ENCODE assay signal across 17 cellular contexts in the genomic region with DNA sequence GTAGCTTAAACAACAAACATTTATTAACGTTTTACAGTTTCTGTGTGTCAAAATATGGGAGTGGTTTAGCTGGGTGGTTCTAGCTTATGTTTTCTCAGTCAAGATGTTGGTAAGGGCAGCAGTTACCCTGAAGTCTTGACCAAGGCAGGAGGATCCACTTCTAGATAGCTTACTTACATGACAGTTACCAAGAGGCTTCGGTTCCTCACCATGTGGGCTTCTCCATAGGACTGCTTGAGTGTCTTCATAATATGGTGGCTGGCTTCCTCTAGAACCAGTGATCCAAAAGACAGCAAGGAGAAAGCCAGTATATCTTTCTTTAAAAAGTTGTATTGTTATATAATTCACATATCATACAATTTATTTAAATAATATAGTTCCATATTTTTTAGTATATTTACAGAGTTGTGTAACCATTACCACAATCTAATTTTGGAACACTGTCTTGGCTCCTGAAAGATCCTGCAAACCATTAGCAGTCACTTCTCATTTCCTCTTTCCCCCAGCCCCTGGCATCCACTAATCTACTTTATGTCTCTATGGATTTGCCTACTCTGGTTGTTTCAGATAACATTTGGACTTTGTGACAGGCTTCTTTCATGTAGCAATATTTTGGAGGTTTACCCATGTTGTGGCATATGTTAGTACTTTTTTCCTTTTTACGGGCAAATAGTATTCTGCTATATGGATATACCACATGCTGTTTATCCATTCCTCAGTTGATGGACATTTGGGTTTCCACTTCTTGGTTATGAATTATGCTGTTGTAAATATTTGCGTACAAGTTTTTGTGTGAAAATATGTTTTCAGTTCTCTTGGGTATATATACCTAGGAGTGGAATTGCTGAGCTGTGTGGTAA. TPM values are rescaled to one million over a fixed set of nuclear protein-coding genes. Genes with fewer than 3 reads are reported as not detected.
DNase-seq lines count a peak whose midpoint lies in the region; ATAC-seq, FAIRE-seq and TF ChIP-seq lines count a peak whose summit lies in the region.
"Had no signal": no experiment of that assay in that cellular context is flagged by ENCODE, and none has a peak within 500 bp of the region (broad histone marks: within the 10 kb centered on the region; RNA-seq: fewer than 3 reads in every experiment).

No MANE protein-coding gene starts in this region.

- H3K9me3 ChIP-seq in skeletal muscle satellite cell (replicated peaks; ENCODE audit: low read length): no peaks in the 10 kb centered on the region

- DNase-seq in activated CD8-positive, alpha-beta T cell treated with anti-CD3 and anti-CD28 coated beads, Interleukin-2, amount 10 ng/mL, durations not matched to agents 7 days and 5 days: peak; percentile 1
- DNase-seq in activated CD8-positive, alpha-beta T cell treated with anti-CD3 and anti-CD28 coated beads for 36 hours: no peak
- DNase-seq in RPMI8226: peak; percentile 53
- peak; percentile 31 for DNase-seq in fibroblast of gingiva (ENCODE audit: low read depth)
- no peak for DNase-seq in activated gamma-delta T cell (lab: John Stamatoyannopoulos, UW)
- DNase-seq in urothelium cell line (ENCODE audit: low spot score): no peak
- DNase-seq in NCI-H2029 treated with DMSO at 0.1 percent for 48 hours (lab: John Stamatoyannopoulos, UW): no peak
- DNase-seq: 8988T; amygdala; H9; head of caudate nucleus; kidney; NCI-H1105 treated with DMSO at 0.1 percent for 48 hours; stimulated activated naive B cell treated with anti-CD40 and anti-IgM and Interleukin-4, amounts not matched to agents 10 μg/mL and 1 μg/mL and 100 μg/mL, for 72 hours; trophoblast cell had no signal

- peaks cover 39% of the 10 kb centered on the region for H3K36me3 Mint-ChIP-seq in activated CD8-positive, alpha-beta T cell treated with anti-CD3 and anti-CD28 coated beads, Interleukin-2, amount 10 ng/mL, durations not matched to agents 7 days and 5 days (ENCODE audit: low read depth)
- H3K36me3 Mint-ChIP-seq in activated CD8-positive, alpha-beta T cell treated with anti-CD3 and anti-CD28 coated beads for 36 hours (ENCODE audit: low read depth): peaks cover 34% of the 10 kb centered on the region

- no peak for ATAC-seq in activated CD8-positive, alpha-beta T cell treated with anti-CD3 and anti-CD28 coated beads, Interleukin-2, amount 10 ng/mL, durations not matched to agents 7 days and 5 days
- ATAC-seq in activated CD8-positive, alpha-beta T cell treated with anti-CD3 and anti-CD28 coated beads for 36 hours: no peak
- ATAC-seq: stimulated activated naive B cell treated with anti-CD40 and anti-IgM and Interleukin-4, amounts not matched to agents 10 μg/mL and 1 μg/mL and 100 μg/mL, for 72 hours had no signal

- H3K9ac ChIP-seq in skeletal muscle satellite cell (ENCODE audit: low read depth, low read length): peak overlapping the region; percentile 23

- peak overlapping the region; percentile 24 for H3K4me3 ChIP-seq in skeletal muscle satellite cell (ENCODE audit: low read length)
- H3K4me3 ChIP-seq: skin epidermis had no signal

- peaks cover 35% of the 10 kb centered on the region for H3K4me1 ChIP-seq in skeletal muscle satellite cell (ENCODE audit: control insufficient read depth, insufficient read depth, low read length)

- no peaks in the 10 kb centered on the region for H3K27me3 ChIP-seq in skeletal muscle satellite cell (ENCODE audit: control insufficient read depth, insufficient read depth, low read length)

- no peaks in the 10 kb centered on the region for H3K27me3 Mint-ChIP-seq in activated CD8-positive, alpha-beta T cell treated with anti-CD3 and anti-CD28 coated beads, Interleukin-2, amount 10 ng/mL, durations not matched to agents 7 days and 5 days (ENCODE audit: low read depth)
- no peaks in the 10 kb centered on the region for H3K27me3 Mint-ChIP-seq in activated CD8-positive, alpha-beta T cell treated with anti-CD3 and anti-CD28 coated beads for 36 hours
- H3K27me3 Mint-ChIP-seq: stimulated activated naive B cell treated with anti-CD40 and anti-IgM and Interleukin-4, amounts not matched to agents 10 μg/mL and 1 μg/mL and 100 μg/mL, for 72 hours had no signal

- no peak for FAIRE-seq in urothelium cell line (lab: Jason Lieb, UNC)
- FAIRE-seq: kidney had no signal

- H3K4me3 Mint-ChIP-seq in activated CD8-positive, alpha-beta T cell treated with anti-CD3 and anti-CD28 coated beads, Interleukin-2, amount 10 ng/mL, durations not matched to agents 7 days and 5 days: no peak overlapping the region
- H3K4me3 Mint-ChIP-seq in activated CD8-positive, alpha-beta T cell treated with anti-CD3 and anti-CD28 coated beads for 36 hours: no peak overlapping the region
- H3K4me3 Mint-ChIP-seq: H9; stimulated activated naive B cell treated with anti-CD40 and anti-IgM and Interleukin-4, amounts not matched to agents 10 μg/mL and 1 μg/mL and 100 μg/mL, for 72 hours had no signal

- H3K9me3 Mint-ChIP-seq in activated CD8-positive, alpha-beta T cell treated with anti-CD3 and anti-CD28 coated beads, Interleukin-2, amount 10 ng/mL, durations not matched to agents 7 days and 5 days (ENCODE audit: insufficient read depth): peaks cover 5% of the 10 kb centered on the region
- no peaks in the 10 kb centered on the region for H3K9me3 Mint-ChIP-seq in activated CD8-positive, alpha-beta T cell treated with anti-CD3 and anti-CD28 coated beads for 36 hours
- H3K9me3 Mint-ChIP-seq: stimulated activated naive B cell treated with anti-CD40 and anti-IgM and Interleukin-4, amounts not matched to agents 10 μg/mL and 1 μg/mL and 100 μg/mL, for 72 hours had no signal

- no peak for TF ChIP-seq CTCF in activated CD8-positive, alpha-beta T cell treated with anti-CD3 and anti-CD28 coated beads for 36 hours (IDR thresholded peaks at IDR 0.05)

- no peak overlapping the region for H3K4me2 ChIP-seq in skeletal muscle satellite cell (ENCODE audit: low read length)

- H3K36me3 ChIP-seq in skeletal muscle satellite cell (ENCODE audit: insufficient read depth, low read length): peaks cover 54% of the 10 kb centered on the region

- POLR2A ChIA-PET in activated CD8-positive, alpha-beta T cell treated with anti-CD3 and anti-CD28 coated beads, Interleukin-2, amount 10 ng/mL, durations not matched to agents 7 days and 5 days (lab: Charles Lee): interaction anchor here (0.7 kb wide), 1 partner anchor 31 kb away, joined by 3 read pairs; no protein-coding TSS in a partner anchor
- POLR2A ChIA-PET in activated CD8-positive, alpha-beta T cell treated with anti-CD3 and anti-CD28 coated beads for 36 hours (lab: Charles Lee): no interaction called here

- CTCF ChIA-PET in activated CD8-positive, alpha-beta T cell treated with anti-CD3 and anti-CD28 coated beads, Interleukin-2, amount 10 ng/mL, durations not matched to agents 7 days and 5 days (lab: Charles Lee): interaction anchor here (0.6 to 1.9 kb wide), 3 partner anchors 8 to 26 kb away, joined by 3 to 4 read pairs (median 4); no protein-coding TSS in a partner anchor
- CTCF ChIA-PET in activated CD8-positive, alpha-beta T cell treated with anti-CD3 and anti-CD28 coated beads for 36 hours (lab: Charles Lee): interaction anchor here (1.1 kb wide), 1 partner anchor 26 kb away, joined by 5 read pairs; no protein-coding TSS in a partner anchor

- H3K4me1 Mint-ChIP-seq in activated CD8-positive, alpha-beta T cell treated with anti-CD3 and anti-CD28 coated beads, Interleukin-2, amount 10 ng/mL, durations not matched to agents 7 days and 5 days (ENCODE audit: low read depth): peaks cover 7% of the 10 kb centered on the region
- H3K4me1 Mint-ChIP-seq in activated CD8-positive, alpha-beta T cell treated with anti-CD3 and anti-CD28 coated beads for 36 hours (ENCODE audit: low read depth): peaks cover 4% of the 10 kb centered on the region
- H3K4me1 Mint-ChIP-seq: H9; stimulated activated naive B cell treated with anti-CD40 and anti-IgM and Interleukin-4, amounts not matched to agents 10 μg/mL and 1 μg/mL and 100 μg/mL, for 72 hours had no signal

- intact Hi-C loops in activated CD8-positive, alpha-beta T cell treated with anti-CD3 and anti-CD28 coated beads for 36 hours (cut with micrococcal nuclease): no loop called here

- H3K27ac Mint-ChIP-seq in activated CD8-positive, alpha-beta T cell treated with anti-CD3 and anti-CD28 coated beads, Interleukin-2, amount 10 ng/mL, durations not matched to agents 7 days and 5 days: no peak overlapping the region
- H3K27ac Mint-ChIP-seq in activated CD8-positive, alpha-beta T cell treated with anti-CD3 and anti-CD28 coated beads for 36 hours: no peak overlapping the region
- H3K27ac Mint-ChIP-seq: H9; stimulated activated naive B cell treated with anti-CD40 and anti-IgM and Interleukin-4, amounts not matched to agents 10 μg/mL and 1 μg/mL and 100 μg/mL, for 72 hours had no signal

RNA-seq across cellular contexts. Expression of gene MAPK6, which starts 33.3 kb away (rescaled TPM):
- 10 to 100 TPM; 26.5 to 31.8 TPM for total RNA-seq in activated CD8-positive, alpha-beta T cell treated with anti-CD3 and anti-CD28 coated beads, Interleukin-2, amount 10 ng/mL, durations not matched to agents 7 days and 5 days
- 10 to 100 TPM; 40.5 to 42.2 TPM for total RNA-seq in activated CD8-positive, alpha-beta T cell treated with anti-CD3 and anti-CD28 coated beads for 36 hours
- total RNA-seq in skeletal muscle satellite cell (2012; rRNA removed): 62.3 and 66.2 TPM in 2 replicates

Comparison
In these comparisons a context has a peak if more than half of its experiments do, and no peak if none do; other contexts are left out.
1. DNase-seq: peak in activated CD8-positive, alpha-beta T cell treated with anti-CD3 and anti-CD28 coated beads, Interleukin-2, amount 10 ng/mL, durations not matched to agents 7 days and 5 days (single experiment), RPMI8226 (single experiment) and fibroblast of gingiva (single experiment); none in activated CD8-positive, alpha-beta T cell treated with anti-CD3 and anti-CD28 coated beads for 36 hours (single experiment), activated gamma-delta T cell (single experiment), urothelium cell line (single experiment) and NCI-H2029 treated with DMSO at 0.1 percent for 48 hours (single experiment).